In the genomic region with DNA sequence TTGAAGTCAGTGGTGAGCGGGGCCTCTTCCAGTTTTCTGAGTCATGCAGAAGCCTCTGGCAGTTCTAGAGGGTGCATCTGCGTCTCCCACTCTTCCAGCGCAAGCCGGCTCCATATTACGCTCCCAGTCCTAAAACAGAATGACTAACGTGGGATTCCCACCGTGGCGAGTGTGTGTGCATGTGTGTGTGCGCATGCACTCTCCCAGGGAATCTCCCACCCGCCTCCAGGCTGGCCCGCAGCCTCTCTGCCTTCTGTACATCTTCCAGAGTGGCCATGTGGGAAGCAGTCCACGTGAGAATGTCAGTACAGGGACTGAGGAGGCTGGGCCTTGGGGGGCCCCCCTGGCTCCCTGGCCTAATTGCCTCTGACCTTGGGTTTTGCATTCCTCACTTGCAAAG, we compare ENCODE assay signal across 16 cellular contexts.
DNase-seq lines count a peak whose midpoint lies in the region; ATAC-seq and TF ChIP-seq lines count a peak whose summit lies in the region.
"Had no signal": no experiment of that assay in that cellular context is flagged by ENCODE, and none has a peak within 500 bp of the region (broad histone marks: within the 10 kb centered on the region; RNA-seq: fewer than 3 reads in every experiment).

No MANE protein-coding gene starts in this region.

- no peak for TF ChIP-seq POLR2A in uterus (IDR thresholded peaks at IDR 0.05)

- intact Hi-C loops in uterus (cut with DNase I; ENCODE audit: low total_unique reads) = no loop called here

- no peaks in the 10 kb centered on the region for H3K4me1 Mint-ChIP-seq in activated naive CD8-positive, alpha-beta T cell treated with anti-CD3 and anti-CD28 coated beads, Interleukin-2, amount 50 U/mL, for 24 hours

- H3K27me3 Mint-ChIP-seq in activated naive CD8-positive, alpha-beta T cell treated with anti-CD3 and anti-CD28 coated beads, Interleukin-2, amount 50 U/mL, for 24 hours = no peaks in the 10 kb centered on the region
- H3K27me3 Mint-ChIP-seq: activated CD8-positive, alpha-beta T cell treated with anti-CD3 and anti-CD28 coated beads for 36 hours had no signal

- H3K4me3 ChIP-seq in SK-N-SH (ENCODE audit: low read depth in 2 of 2, low read length in 1 of 2) (no peak overlapping the region), choroid plexus epithelial cell (ENCODE audit: low read depth, low read length) (no peak overlapping the region), mesenchymal stem cell (ENCODE audit: insufficient read depth in 1 of 2, low read depth in 1 of 2, low read length in 2 of 2) (no peak overlapping the region), uterus (no peak overlapping the region)

- H2BK5ac ChIP-seq in mesenchymal stem cell (ENCODE audit: low read depth, low read length, poor library complexity, severe bottlenecking) = no peak overlapping the region

- no peak for TF ChIP-seq RAD21 in SK-N-SH (IDR thresholded peaks at IDR 0.05; ENCODE audit: low read length)

- H3K9me3 ChIP-seq in SK-N-SH (no peaks in the 10 kb centered on the region), mesenchymal stem cell (ENCODE audit: control insufficient read depth, low read length) (no peaks in the 10 kb centered on the region), uterus (no peaks in the 10 kb centered on the region)

- CTCF ChIA-PET in SK-N-SH (lab: Yijun Ruan, JAX) = interaction anchor here (0.7 to 8.8 kb wide), 5 partner anchors 13 to 201 kb away, joined by 3 to 105 read pairs (median 5); no protein-coding TSS in a partner anchor

- H3K14ac ChIP-seq in mesenchymal stem cell (ENCODE audit: low read length in 2 of 2) = no peak overlapping the region

- H3K9me2 ChIP-seq in SK-N-SH = no peaks in the 10 kb centered on the region

- POLR2A ChIA-PET in SK-N-SH (lab: Yijun Ruan, JAX) = no interaction called here

- H4K20me1 ChIP-seq in SK-N-SH (ENCODE audit: insufficient read depth) = no peaks in the 10 kb centered on the region

- TF ChIP-seq EP300 in SK-N-SH (IDR thresholded peaks at IDR 0.05; ENCODE audit: borderline replicate concordance in 1 of 2, low read depth in 1 of 2, low read length in 1 of 2) = no peak

- no peak overlapping the region for H3K4me3 Mint-ChIP-seq in activated naive CD8-positive, alpha-beta T cell treated with anti-CD3 and anti-CD28 coated beads, Interleukin-2, amount 50 U/mL, for 24 hours
- H3K4me3 Mint-ChIP-seq: activated CD8-positive, alpha-beta T cell treated with anti-CD3 and anti-CD28 coated beads for 36 hours; nephron had no signal

- H3K79me1 ChIP-seq in mesenchymal stem cell (replicated peaks; ENCODE audit: low read length, poor library complexity, severe bottlenecking) = no peaks in the 10 kb centered on the region

- H2AK5ac ChIP-seq in mesenchymal stem cell (ENCODE audit: low read length, severe bottlenecking) = peak overlapping the region; percentile 20

- no peaks in the 10 kb centered on the region for H3F3A ChIP-seq in SK-N-SH (replicated peaks; ENCODE audit: insufficient read depth)

- H3K9me3 Mint-ChIP-seq in activated naive CD8-positive, alpha-beta T cell treated with anti-CD3 and anti-CD28 coated beads, Interleukin-2, amount 50 U/mL, for 24 hours = no peaks in the 10 kb centered on the region
- H3K9me3 Mint-ChIP-seq: activated CD8-positive, alpha-beta T cell treated with anti-CD3 and anti-CD28 coated beads for 36 hours had no signal

- ATAC-seq in SK-N-SH treated with all-trans-retinoic acid at 6 μM for 48 hours (0 out of 3 replicates have a peak, but pooled peaks have one; percentile 24), HG02588 (IDR thresholded peaks at IDR 0.05; ENCODE audit: unreplicated experiment) (no peak)
- ATAC-seq in activated naive CD8-positive, alpha-beta T cell treated with anti-CD3 and anti-CD28 coated beads, Interleukin-2, amount 50 U/mL, for 24 hours = no peak
- ATAC-seq: activated CD8-positive, alpha-beta T cell treated with anti-CD3 and anti-CD28 coated beads for 36 hours had no signal

- no peak overlapping the region for H3K4ac ChIP-seq in mesenchymal stem cell (ENCODE audit: low read depth in 1 of 2, low read length in 2 of 2)

- peak overlapping the region; percentile 6 for H4K91ac ChIP-seq in mesenchymal stem cell (ENCODE audit: low read length)

- peak overlapping the region; percentile 28 to 48 for H3K18ac ChIP-seq in mesenchymal stem cell (ENCODE audit: low read depth in 1 of 2, low read length in 2 of 2)

- H3K4me2 ChIP-seq in SK-N-SH (no peak overlapping the region), mesenchymal stem cell (ENCODE audit: low read length, poor library complexity, severe bottlenecking) (no peak overlapping the region)

- H3K9ac ChIP-seq in SK-N-SH = no peak overlapping the region
- peak overlapping the region; percentile 24 for H3K9ac ChIP-seq in mesenchymal stem cell (ENCODE audit: low read length)

- peak overlapping the region in 1 of 2 experiments; percentile 7 for H2BK12ac ChIP-seq in mesenchymal stem cell (ENCODE audit: low read length in 2 of 2)

- H3K4me1 ChIP-seq in SK-N-SH (ENCODE audit: control insufficient read depth in 1 of 2, insufficient read depth in 2 of 2, low read depth in 1 of 2, low read length in 1 of 2) = no peaks in the 10 kb centered on the region; a peak in 1 of 4 replicates
- peaks cover 25% of the 10 kb centered on the region for H3K4me1 ChIP-seq in mesenchymal stem cell (ENCODE audit: control insufficient read depth, insufficient read depth, low read depth, low read length)
- H3K4me1 ChIP-seq in uterus = peaks cover 0 to 10% of the 10 kb centered on the region in 2 donors

- H2BK120ac ChIP-seq in mesenchymal stem cell (ENCODE audit: low read depth, low read length) = no peak overlapping the region

- H3K36me3 ChIP-seq in SK-N-SH (replicated peaks in 1 of 2; ENCODE audit: control insufficient read depth in 1 of 2, insufficient read depth in 2 of 2, low read length in 1 of 2) = no peaks in the 10 kb centered on the region
- no peaks in the 10 kb centered on the region for H3K36me3 ChIP-seq in mesenchymal stem cell (ENCODE audit: control insufficient read depth in 1 of 2, insufficient read depth in 2 of 2, low read depth in 1 of 2, low read length in 2 of 2)
- H3K36me3 ChIP-seq in uterus = no peaks in the 10 kb centered on the region

- H4K8ac ChIP-seq in mesenchymal stem cell (ENCODE audit: low read length) = no peak overlapping the region

- H3K27me3 ChIP-seq in SK-N-SH (ENCODE audit: insufficient read depth) (0 out of 2 replicates have a peak, but pooled peaks cover 9% of the 10 kb centered on the region), mesenchymal stem cell (ENCODE audit: control insufficient read depth in 1 of 2, insufficient read depth in 1 of 2, low read length in 2 of 2) (peaks cover 0 to 53% of the 10 kb centered on the region in 2 experiments), uterus (no peaks in the 10 kb centered on the region)

- DNase-seq in SK-N-SH (no peak), choroid plexus epithelial cell (ENCODE audit: low read depth) (peak; percentile 34), mesenchymal stem cell (peak; percentile 96), uterus (peak; percentile 79 to 84), NCI-H1092 treated with DMSO at 0.1 percent for 48 hours (lab: John Stamatoyannopoulos, UW) (no peak)
- no peak for DNase-seq in activated naive CD8-positive, alpha-beta T cell treated with anti-CD3 and anti-CD28 coated beads, Interleukin-2, amount 50 U/mL, for 24 hours
- DNase-seq: 8988T; activated CD8-positive, alpha-beta T cell treated with anti-CD3 and anti-CD28 coated beads for 36 hours; activated naive CD4-positive, alpha-beta T cell treated with anti-CD3 and anti-CD28 coated beads, Interleukin-2, amount 50 U/mL, for 16 hours; DND-41; NK-92 treated with Interleukin-12 subunit alpha and Interleukin-12 subunit beta, amount 100 ng/mL, for 24 hours; stimulated activated CD4-positive, alpha-beta T cell treated with anti-CD3 and anti-CD28 coated beads, Interleukin-1b, Interleukin-23, amount 100 ng/mL, for 48 hours; stimulated activated naive CD4-positive, alpha-beta T cell had no signal

- peak overlapping the region; percentile 65 for H2BK15ac ChIP-seq in mesenchymal stem cell (ENCODE audit: low read depth, poor library complexity, severe bottlenecking)

- H2AFZ ChIP-seq in SK-N-SH (ENCODE audit: low read depth) = no peak overlapping the region
- no peak overlapping the region for H2AFZ ChIP-seq in mesenchymal stem cell (ENCODE audit: low read depth, low read length)

- no peaks in the 10 kb centered on the region for H3K36me3 Mint-ChIP-seq in activated naive CD8-positive, alpha-beta T cell treated with anti-CD3 and anti-CD28 coated beads, Interleukin-2, amount 50 U/mL, for 24 hours (ENCODE audit: low read depth)

- H3K27ac ChIP-seq in SK-N-SH (ENCODE audit: low read depth in 2 of 2, low read length in 1 of 2) (no peak overlapping the region), mesenchymal stem cell (ENCODE audit: low read length, poor library complexity, severe bottlenecking) (no peak overlapping the region), uterus (peak overlapping the region in 1 of 2 donors; percentile 62)

- H3K23ac ChIP-seq in mesenchymal stem cell (ENCODE audit: low read length in 2 of 2) = no peak overlapping the region

- H3K27ac Mint-ChIP-seq in activated naive CD8-positive, alpha-beta T cell treated with anti-CD3 and anti-CD28 coated beads, Interleukin-2, amount 50 U/mL, for 24 hours = no peak overlapping the region
- H3K27ac Mint-ChIP-seq: activated CD8-positive, alpha-beta T cell treated with anti-CD3 and anti-CD28 coated beads for 36 hours had no signal

- TF ChIP-seq CTCF in SK-N-SH (IDR thresholded peaks at IDR 0.05) (no peak), choroid plexus epithelial cell (conservative IDR thresholded peaks at IDR 0.05; ENCODE audit: low read depth, low read length) (no peak), uterus (IDR thresholded peaks at IDR 0.05) (no peak)

- 58% methylated on average over 12 of the region's 12 CpGs for WGBS in SK-N-SH (ENCODE audit: low lambda C conversion rate)
- 22% methylated on average over 12 of the region's 12 CpGs for WGBS in mesenchymal stem cell

- no peaks in the 10 kb centered on the region for H3K79me2 ChIP-seq in SK-N-SH (ENCODE audit: insufficient read depth)

TF ChIP-seq in SK-N-SH treated with all-trans-retinoic acid at 6 μM for 48 hours, 23 proteins besides CTCF, POLR2A, EP300 and RAD21 (continues in another document):
- TF ChIP-seq ZNF565 (CRISPR knock-in tag; conservative IDR thresholded peaks at IDR 0.05; ENCODE audit: low read depth) = no peak
- no peak for TF ChIP-seq TOX (CRISPR knock-in tag; IDR thresholded peaks at IDR 0.05; ENCODE audit: borderline replicate concordance)
- no peak for TF ChIP-seq ISL1 (CRISPR knock-in tag; IDR thresholded peaks at IDR 0.05)
- TF ChIP-seq TCF4 (CRISPR knock-in tag; IDR thresholded peaks at IDR 0.05; ENCODE audit: borderline replicate concordance) = no peak

TF ChIP-seq in SK-N-SH, 30 proteins besides CTCF, POLR2A, EP300 and RAD21 (continues in another document):
- TF ChIP-seq FOXM1 (IDR thresholded peaks at IDR 0.05; ENCODE audit: low read depth) = no peak
- no peak for TF ChIP-seq RXRA (IDR thresholded peaks at IDR 0.05; ENCODE audit: borderline replicate concordance, low read depth)

Comparison
In these comparisons a context has a peak if more than half of its experiments do, and no peak if none do; other contexts are left out.
1. DNase-seq: peak in choroid plexus epithelial cell (single experiment), mesenchymal stem cell (single experiment) and uterus (2 of 2); none in SK-N-SH (single experiment), activated naive CD8-positive, alpha-beta T cell treated with anti-CD3 and anti-CD28 coated beads, Interleukin-2, amount 50 U/mL, for 24 hours (single experiment) and NCI-H1092 treated with DMSO at 0.1 percent for 48 hours (single experiment).